ENCODE assay signal across 27 cellular contexts in genomic region chr1:230815277-230815676, GRCh38. TPM values are rescaled to one million over a fixed set of nuclear protein-coding genes. Genes with fewer than 3 reads are reported as not detected.
DNase-seq lines count a peak whose midpoint lies in the region; ATAC-seq, FAIRE-seq and TF ChIP-seq lines count a peak whose summit lies in the region.
"Had no signal": no experiment of that assay in that cellular context is flagged by ENCODE, and none has a peak within 500 bp of the region (broad histone marks: within the 10 kb centered on the region; RNA-seq: fewer than 3 reads in every experiment).

No MANE protein-coding gene starts in this region.

- ATAC-seq in heart right ventricle: peak in 6 of 8 donors; percentile 67 to 95 (median 86)
- ATAC-seq: K562 had no signal

- H3K4me2 ChIP-seq in BLaER1 (peak overlapping the region; percentile 71), SK-N-SH (no peak overlapping the region)

- no peaks in the 10 kb centered on the region for H3K79me2 ChIP-seq in SK-N-SH (ENCODE audit: insufficient read depth)

- H3K36me3 ChIP-seq in BLaER1 (no peaks in the 10 kb centered on the region), heart right ventricle (no peaks in the 10 kb centered on the region), SK-N-SH (replicated peaks in 1 of 2; ENCODE audit: control insufficient read depth in 1 of 2, insufficient read depth in 2 of 2, low read length in 1 of 2) (no peaks in the 10 kb centered on the region)

- H3K27ac ChIP-seq in BLaER1 (peak overlapping the region; percentile 59; the same call in 1 of the 2 replicates), coronary artery (no peak overlapping the region), heart right ventricle (peak overlapping the region in 4 of 10 donors; percentile 6 to 16 (median 9)), temporal lobe (ENCODE audit: low read depth, low read length) (peak overlapping the region; percentile 30), SK-N-SH (ENCODE audit: low read depth in 2 of 2, low read length in 1 of 2) (no peak overlapping the region)
- H3K27ac ChIP-seq: RWPE1 had no signal

- H3K9me2 ChIP-seq in SK-N-SH: no peaks in the 10 kb centered on the region

- H3K27me3 ChIP-seq in BLaER1: no peaks in the 10 kb centered on the region
- no peaks in the 10 kb centered on the region for H3K27me3 ChIP-seq in heart right ventricle
- no peaks in the 10 kb centered on the region for H3K27me3 ChIP-seq in SK-N-SH (ENCODE audit: insufficient read depth)

- no peak for TF ChIP-seq RAD21 in SK-N-SH (IDR thresholded peaks at IDR 0.05; ENCODE audit: low read length)

- no peak for TF ChIP-seq CTCF in coronary artery (IDR thresholded peaks at IDR 0.05)
- no peak for TF ChIP-seq CTCF in heart right ventricle (IDR thresholded peaks at IDR 0.05)
- TF ChIP-seq CTCF in SK-N-SH (IDR thresholded peaks at IDR 0.05): no peak

- peak; percentile 22 for DNase-seq in coronary artery (ENCODE audit: low spot score)
- DNase-seq in heart right ventricle: no peak
- DNase-seq in SK-N-SH: no peak
- no peak for DNase-seq in effector CD4-positive, alpha-beta T cell
- no peak for DNase-seq in GM19239 (ENCODE audit: insufficient read length, low spot score)
- DNase-seq: C1 segment of cervical spinal cord; CD4-positive, alpha-beta memory T cell; DMS 273 treated with DMSO at 0.1 percent for 48 hours; DND-41; HCEC 1CT; Kasumi-1; NCI-H1092 treated with DMSO at 0.1 percent for 48 hours; NCI-H1436; NCI-H187; NCI-H2081 treated with DMSO at 0.1 percent for 48 hours; NCI-H2171; NCI-H226; NCI-H510A; SIG-M5 had no signal

- H3K9me3 ChIP-seq in BLaER1 (peaks cover 27% of the 10 kb centered on the region), heart right ventricle (peaks cover 0 to 20% (median 13%) of the 10 kb centered on the region in 11 donors), SK-N-SH (peaks cover 9% of the 10 kb centered on the region; the same call in 1 of the 2 replicates)

- FAIRE-seq in GM19239 (lab: Jason Lieb, UNC): no peak
- FAIRE-seq: A204.1, GM12892, H1, HTR-8/SVneo, K562 had no signal

- H3K4me3 ChIP-seq in BLaER1: no peak overlapping the region
- H3K4me3 ChIP-seq in coronary artery: no peak overlapping the region
- no peak overlapping the region for H3K4me3 ChIP-seq in heart right ventricle
- H3K4me3 ChIP-seq in SK-N-SH (ENCODE audit: low read depth in 2 of 2, low read length in 1 of 2): no peak overlapping the region
- H3K4me3 ChIP-seq: K562 had no signal

- peak overlapping the region; percentile 18; the same call in 1 of the 2 replicates for H3K9ac ChIP-seq in BLaER1
- H3K9ac ChIP-seq in SK-N-SH: no peak overlapping the region

- no peaks in the 10 kb centered on the region for H3F3A ChIP-seq in SK-N-SH (replicated peaks; ENCODE audit: insufficient read depth)

- WGBS in heart right ventricle, 2 donors: 41 to 55% methylated on average over 2 of the region's 2 CpGs
- WGBS in SK-N-SH (ENCODE audit: low lambda C conversion rate): 17% methylated on average over 2 of the region's 2 CpGs

- H3K4me1 ChIP-seq in BLaER1: peaks cover 38% of the 10 kb centered on the region
- H3K4me1 ChIP-seq in heart right ventricle: peaks cover 0 to 24% (median 7%) of the 10 kb centered on the region in 9 donors
- no peaks in the 10 kb centered on the region for H3K4me1 ChIP-seq in SK-N-SH (ENCODE audit: control insufficient read depth in 1 of 2, insufficient read depth in 2 of 2, low read depth in 1 of 2, low read length in 1 of 2)

- TF ChIP-seq EP300 in SK-N-SH (IDR thresholded peaks at IDR 0.05; ENCODE audit: borderline replicate concordance in 1 of 2, low read depth in 1 of 2, low read length in 1 of 2): no peak

- intact Hi-C loops in heart right ventricle (cut with DNase I): loop anchor here in 2 of 10 donors (10.0 kb wide), 1 partner anchor 50 kb away; the partner anchor contains the start of gene C1orf198 (in 2 of the 2)

- H2AFZ ChIP-seq in SK-N-SH (ENCODE audit: low read depth): no peak overlapping the region

- POLR2A ChIA-PET in SK-N-SH (lab: Yijun Ruan, JAX): no interaction called here

- CTCF ChIA-PET in SK-N-SH (lab: Yijun Ruan, JAX): interaction anchor here (1.0 kb wide), 1 partner anchor 10 kb away, joined by 3 read pairs; no protein-coding TSS in a partner anchor

- H4K20me1 ChIP-seq in BLaER1 (no peaks in the 10 kb centered on the region), SK-N-SH (ENCODE audit: insufficient read depth) (no peaks in the 10 kb centered on the region)

TF ChIP-seq in SK-N-SH, 30 proteins besides CTCF, POLR2A, EP300 and RAD21:
- TF ChIP-seq ELF1 (IDR thresholded peaks at IDR 0.05) (no peak), FOSL2 (IDR thresholded peaks at IDR 0.05; ENCODE audit: borderline replicate concordance, low read depth) (no peak), NRF1 (IDR thresholded peaks at IDR 0.05; ENCODE audit: low read depth, low read length) (no peak), SIN3A (IDR thresholded peaks at IDR 0.05; ENCODE audit: borderline replicate concordance, low read depth, low read length) (no peak), FOXJ3 (CRISPR knock-in tag; IDR thresholded peaks at IDR 0.05) (no peak), MEF2A (IDR thresholded peaks at IDR 0.05; ENCODE audit: borderline replicate concordance, low read depth) (no peak), RXRA (IDR thresholded peaks at IDR 0.05; ENCODE audit: borderline replicate concordance, low read depth) (no peak), GATA2 (CRISPR knock-in tag; IDR thresholded peaks at IDR 0.05) (no peak), ZBTB33 (IDR thresholded peaks at IDR 0.05; ENCODE audit: borderline replicate concordance, low read depth) (no peak), SMC3 (IDR thresholded peaks at IDR 0.05; ENCODE audit: low read depth, low read length) (no peak), USF1 (IDR thresholded peaks at IDR 0.05; ENCODE audit: borderline replicate concordance, low read depth) (no peak)

RNA-seq across cellular contexts. Expression of gene C1orf198, which starts 53.0 kb away (rescaled TPM):
- total RNA-seq in heart right ventricle (10 to 100 TPM; 33.4 to 66.0 (median 46.0) TPM), temporal lobe (17.9 TPM)
- polyA plus RNA-seq in heart right ventricle (10 to 100 TPM; 26.0 to 36.4 TPM), SK-N-SH (2012; rRNA removed) (12.3 and 19.4 TPM in 2 replicates)
- polyA plus RNA-seq in SK-N-SH (2012; cell fraction: cytosol; rRNA removed): 12.2 and 15.5 TPM in 2 replicates
- 52.5 and 59.9 TPM in 2 replicates for polyA plus RNA-seq in SK-N-SH (2012; cell fraction: nucleus; rRNA removed)

Comparison
In these comparisons a context has a peak if more than half of its experiments do, and no peak if none do; other contexts are left out.
1. H3K27ac ChIP-seq: peak in BLaER1 (single experiment) and temporal lobe (single experiment); none in coronary artery (0 of 2) and SK-N-SH (0 of 2).